Comparison of ENCODE assay signal across 24 cellular contexts in the genomic region with DNA sequence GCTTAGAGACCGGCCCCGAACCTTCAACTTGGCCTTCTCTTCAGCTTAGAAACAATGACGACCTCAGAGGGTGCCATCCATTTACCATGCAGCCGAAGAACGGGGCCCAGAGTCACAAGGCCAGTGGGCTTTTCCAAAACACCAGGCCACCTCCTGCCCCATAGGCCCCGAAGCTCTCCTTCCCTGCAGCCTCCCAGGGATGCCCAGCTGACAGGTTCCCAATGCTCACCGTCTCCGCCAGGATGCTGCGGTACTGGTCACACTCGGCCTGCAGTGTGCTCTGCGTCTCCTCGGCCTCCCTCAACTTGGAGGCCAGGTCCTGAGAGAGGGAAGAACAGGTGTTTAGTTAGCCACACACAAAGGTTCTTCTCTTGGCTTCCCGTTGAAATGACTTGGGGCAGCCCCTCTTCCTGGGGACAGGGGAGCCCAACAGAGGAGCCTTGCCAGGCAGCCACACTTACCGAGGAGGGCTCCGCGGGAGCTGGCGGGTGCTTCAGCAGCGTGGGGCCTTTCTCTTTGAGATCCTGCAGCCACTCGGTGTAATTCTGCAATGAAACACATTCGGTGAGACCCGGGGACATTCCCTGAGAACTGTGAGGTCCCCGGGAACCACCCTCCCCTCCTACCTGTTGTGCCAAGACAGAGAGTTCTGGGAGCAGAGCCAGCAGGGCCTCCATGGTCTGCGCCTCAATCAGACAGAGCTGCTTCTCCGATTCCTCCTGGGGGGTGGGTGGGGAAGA. TPM values are rescaled to one million over a fixed set of nuclear protein-coding genes. Genes with fewer than 3 reads are reported as not detected.
DNase-seq lines count a peak whose midpoint lies in the region; ATAC-seq, FAIRE-seq and TF ChIP-seq lines count a peak whose summit lies in the region.
"Had no signal": no experiment of that assay in that cellular context is flagged by ENCODE, and none has a peak within 500 bp of the region (broad histone marks: within the 10 kb centered on the region; RNA-seq: fewer than 3 reads in every experiment).

No MANE protein-coding gene starts in this region.

- intact Hi-C loops in lower lobe of right lung (cut with DNase I) = no loop called here
- intact Hi-C loops in thyroid gland (cut with DNase I) = no loop called here

- H3K4me1 Mint-ChIP-seq in T-helper 17 cell = no peaks in the 10 kb centered on the region
- H3K4me1 Mint-ChIP-seq: memory B cell; naive thymus-derived CD4-positive, alpha-beta T cell had no signal

- H3K27ac ChIP-seq in lower lobe of right lung = no peak overlapping the region
- H3K27ac ChIP-seq in thyroid gland = no peak overlapping the region
- H3K27ac ChIP-seq: cardiac muscle cell, parathyroid adenoma, skin epidermis, upper lobe of left lung had no signal

- TF ChIP-seq POLR2A in thyroid gland (IDR thresholded peaks at IDR 0.05) = no peak

- H3K27me3 ChIP-seq in lower lobe of right lung (ENCODE audit: low read depth) (no peaks in the 10 kb centered on the region), thyroid gland (no peaks in the 10 kb centered on the region)
- H3K27me3 ChIP-seq: cardiac muscle cell, upper lobe of left lung had no signal

- peak; percentile 12 for DNase-seq in activated CD4-positive, CD25-positive, alpha-beta regulatory T cell treated with anti-CD3 and anti-CD28 coated beads, Interleukin-2, amount 50 U/mL, for 72 hours
- no peak for DNase-seq in activated CD4-positive, CD25-positive, alpha-beta regulatory T cell (lab: John Stamatoyannopoulos, UW)
- DNase-seq in T-helper 17 cell (peak in 1 of 3 donors; percentile 1), lower lobe of right lung (peak; percentile 39), thyroid gland (peak; percentile 1 to 2), GM19239 (ENCODE audit: insufficient read length, low spot score) (no peak)
- DNase-seq: activated CD4-positive, alpha-beta T cell treated with anti-CD3 and anti-CD28 coated beads, Interleukin-2, amount 10 ng/mL, durations not matched to agents 7 days and 5 days; amniotic stem cell; Calu3; immature natural killer cell; NCI-H1417; NCI-H526; stimulated activated CD4-positive, alpha-beta T cell treated with anti-CD3 and anti-CD28 coated beads, Interleukin-2, amount 100 ng/mL, for 48 hours had no signal

- FAIRE-seq in GM19239 (lab: Jason Lieb, UNC) = no peak
- FAIRE-seq: TTC549 had no signal

- no peaks in the 10 kb centered on the region for H3K9me3 ChIP-seq in T-helper 17 cell (ENCODE audit: control insufficient read depth, low read length, poor library complexity, severe bottlenecking)
- H3K9me3 ChIP-seq in lower lobe of right lung = no peaks in the 10 kb centered on the region
- H3K9me3 ChIP-seq in thyroid gland = no peaks in the 10 kb centered on the region
- H3K9me3 ChIP-seq: upper lobe of left lung had no signal

- no peak overlapping the region for H3K4me3 Mint-ChIP-seq in T-helper 17 cell
- H3K4me3 Mint-ChIP-seq: activated CD4-positive, alpha-beta T cell treated with anti-CD3 and anti-CD28 coated beads, Interleukin-2, amount 10 ng/mL, durations not matched to agents 7 days and 5 days; B cell; immature natural killer cell; memory B cell; naive thymus-derived CD4-positive, alpha-beta T cell had no signal

- H3K27ac Mint-ChIP-seq in T-helper 17 cell = peak overlapping the region; percentile 51
- H3K27ac Mint-ChIP-seq: activated CD4-positive, alpha-beta T cell treated with anti-CD3 and anti-CD28 coated beads, Interleukin-2, amount 10 ng/mL, durations not matched to agents 7 days and 5 days; B cell; immature natural killer cell; memory B cell had no signal

- no peak for ATAC-seq in T-helper 17 cell
- no peak for ATAC-seq in lower lobe of right lung
- no peak for ATAC-seq in GM18868 (IDR thresholded peaks at IDR 0.05; ENCODE audit: unreplicated experiment)
- no peak for ATAC-seq in HG02571 (IDR thresholded peaks at IDR 0.05; ENCODE audit: unreplicated experiment)
- ATAC-seq: naive thymus-derived CD4-positive, alpha-beta T cell; stimulated activated naive CD8-positive, alpha-beta T cell treated with anti-CD3 and anti-CD28 coated beads, Interleukin-15, Interleukin-2, amounts not matched to agents 100 U/mL and 50 U/mL, for 24 hours had no signal

- H3K4me3 ChIP-seq in lower lobe of right lung (no peak overlapping the region), thyroid gland (replicated peaks in 1 of 3) (no peak overlapping the region)
- H3K4me3 ChIP-seq: cardiac muscle cell, skin epidermis, upper lobe of left lung had no signal

- H3K36me3 ChIP-seq in lower lobe of right lung (peaks cover 100% of the 10 kb centered on the region), thyroid gland (peaks cover 77 to 94% of the 10 kb centered on the region in 2 donors)

- TF ChIP-seq CTCF in lower lobe of right lung (IDR thresholded peaks at IDR 0.05) = no peak
- TF ChIP-seq CTCF in thyroid gland (IDR thresholded peaks at IDR 0.05) = no peak

- 90 to 92% methylated on average over 16 to 20 of the region's 24 CpGs for WGBS in thyroid gland, 2 donors

- H3K4me1 ChIP-seq in lower lobe of right lung = peaks cover 5% of the 10 kb centered on the region
- H3K4me1 ChIP-seq in thyroid gland = peaks cover 9 to 10% of the 10 kb centered on the region in 2 donors
- H3K4me1 ChIP-seq: parathyroid adenoma, upper lobe of left lung had no signal

- H3K36me3 Mint-ChIP-seq in T-helper 17 cell (ENCODE audit: low read depth) = peaks cover 2% of the 10 kb centered on the region

- H3K27me3 Mint-ChIP-seq in T-helper 17 cell = no peaks in the 10 kb centered on the region
- H3K27me3 Mint-ChIP-seq: activated CD4-positive, alpha-beta T cell treated with anti-CD3 and anti-CD28 coated beads, Interleukin-2, amount 10 ng/mL, durations not matched to agents 7 days and 5 days; B cell; memory B cell; naive thymus-derived CD4-positive, alpha-beta T cell had no signal

RNA-seq across cellular contexts. Expression of a gene that starts 51.5 kb away (rescaled TPM):
- total RNA-seq in T-helper 17 cell (10 to 100 TPM; 41.4 to 46.5 TPM), lower lobe of right lung (347 TPM), thyroid gland (100 to 1,000 TPM; 504 to 681 (median 560) TPM)

Comparison
In these comparisons a context has a peak if more than half of its experiments do, and no peak if none do; other contexts are left out.
1. DNase-seq: peak in activated CD4-positive, CD25-positive, alpha-beta regulatory T cell treated with anti-CD3 and anti-CD28 coated beads, Interleukin-2, amount 50 U/mL, for 72 hours (single experiment), lower lobe of right lung (single experiment) and thyroid gland (2 of 2); none in activated CD4-positive, CD25-positive, alpha-beta regulatory T cell (0 of 4) and GM19239 (single experiment).